In the genomic region with DNA sequence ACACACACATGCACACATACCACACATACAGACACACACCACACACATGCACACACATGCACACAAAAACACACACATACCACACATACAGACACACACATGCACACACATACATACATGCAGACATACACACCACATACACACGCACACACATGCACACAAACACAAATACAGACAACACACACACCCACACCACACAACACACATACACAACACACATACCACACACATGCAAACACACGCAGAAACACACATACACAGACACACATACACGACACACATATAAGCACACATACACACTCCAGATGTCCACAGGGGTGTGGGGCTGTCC, we compare ENCODE assay signal across 20 cellular contexts.
"Had no signal": no experiment of that assay in that cellular context is flagged by ENCODE, and none has a peak within 500 bp of the region (broad histone marks: within the 10 kb centered on the region; RNA-seq: fewer than 3 reads in every experiment).

No MANE protein-coding gene starts in this region.

- H3K27ac Mint-ChIP-seq: dendritic cell treated with granulocyte-macrophage colony-stimulating factor and Interleukin-4, amounts not matched to agents 40 ng/mL and 50 ng/mL, for 4 days; effector memory CD8-positive, alpha-beta T cell; immature natural killer cell; memory B cell; mesothelial cell of epicardium; nephron; type B pancreatic cell had no signal

- H3K36me3 ChIP-seq: esophagus squamous epithelium, gastroesophageal sphincter, left ventricle myocardium inferior, lower lobe of right lung, sigmoid colon had no signal

- H3K4me1 Mint-ChIP-seq: immature natural killer cell, memory B cell, mesothelial cell of epicardium, nephron had no signal

- H3K27me3 ChIP-seq: gastroesophageal sphincter, sigmoid colon, uterus had no signal

- FAIRE-seq: keratinocyte had no signal

- H3K9me3 ChIP-seq: esophagus squamous epithelium, gastroesophageal sphincter, lower lobe of right lung, sigmoid colon, uterus had no signal

- H3K27ac ChIP-seq: esophagus squamous epithelium, gastroesophageal sphincter, left ventricle myocardium inferior, lower lobe of right lung, sigmoid colon, skin epidermis, uterus had no signal

- ATAC-seq: effector memory CD8-positive, alpha-beta T cell; gastroesophageal sphincter; left cardiac atrium had no signal

- H3K36me3 Mint-ChIP-seq: immature natural killer cell, memory B cell, mesothelial cell of epicardium, type B pancreatic cell had no signal

- H3K9me3 Mint-ChIP-seq: dendritic cell treated with granulocyte-macrophage colony-stimulating factor and Interleukin-4, amounts not matched to agents 40 ng/mL and 50 ng/mL, for 4 days; effector memory CD8-positive, alpha-beta T cell; immature natural killer cell; memory B cell; mesothelial cell of epicardium; type B pancreatic cell had no signal

- DNase-seq: effector memory CD8-positive, alpha-beta T cell; esophagus squamous epithelium; foreskin fibroblast; immature natural killer cell; left cardiac atrium; left ventricle myocardium inferior; stimulated activated CD4-positive, alpha-beta T cell treated with anti-CD3 and anti-CD28 coated beads, Interleukin-2, amount 100 ng/mL, for 24 hours; stimulated activated CD4-positive, alpha-beta T cell treated with anti-CD3 and anti-CD28 coated beads, Interleukin-4, amount 100 ng/mL, for 4 hours; stimulated activated naive CD4-positive, alpha-beta T cell had no signal

- H3K27me3 Mint-ChIP-seq: dendritic cell treated with granulocyte-macrophage colony-stimulating factor and Interleukin-4, amounts not matched to agents 40 ng/mL and 50 ng/mL, for 4 days; memory B cell; type B pancreatic cell had no signal

- H3K4me3 ChIP-seq: esophagus squamous epithelium, gastroesophageal sphincter, left ventricle myocardium inferior, lower lobe of right lung, sigmoid colon, skin epidermis, uterus had no signal

- H3K4me3 Mint-ChIP-seq: dendritic cell treated with granulocyte-macrophage colony-stimulating factor and Interleukin-4, amounts not matched to agents 40 ng/mL and 50 ng/mL, for 4 days; effector memory CD8-positive, alpha-beta T cell; immature natural killer cell; memory B cell; mesothelial cell of epicardium; nephron; type B pancreatic cell had no signal

- H3K4me1 ChIP-seq: esophagus squamous epithelium, gastroesophageal sphincter, left ventricle myocardium inferior, lower lobe of right lung, sigmoid colon, uterus had no signal
